Comparison of ENCODE assay signal across 15 cellular contexts in the genomic region with DNA sequence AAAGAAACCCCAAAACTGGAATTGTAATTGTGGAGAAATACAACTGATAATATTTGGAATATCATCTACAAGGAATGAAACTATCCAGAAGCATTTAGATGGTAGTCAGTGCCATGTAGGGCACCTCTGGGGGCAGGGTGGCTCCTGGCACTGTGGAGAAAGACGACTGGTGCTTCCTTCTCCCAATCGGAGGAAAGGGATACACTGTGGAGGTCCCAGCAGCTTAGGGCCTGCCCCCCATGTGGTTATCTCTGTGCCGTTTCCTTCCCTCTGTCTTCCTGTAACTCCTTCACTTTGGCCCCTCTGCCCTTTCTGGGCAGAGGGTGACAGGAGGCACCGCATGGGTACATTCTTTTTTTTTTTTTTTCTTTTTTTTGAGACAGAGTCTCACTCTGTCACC.
DNase-seq lines count a peak whose midpoint lies in the region; ATAC-seq and TF ChIP-seq lines count a peak whose summit lies in the region.
"Had no signal": no experiment of that assay in that cellular context is flagged by ENCODE, and none has a peak within 500 bp of the region (broad histone marks: within the 10 kb centered on the region; RNA-seq: fewer than 3 reads in every experiment).

No MANE protein-coding gene starts in this region.

- ATAC-seq in SK-N-SH treated with all-trans-retinoic acid at 6 μM for 48 hours: no peak

- peaks cover 14 to 34% of the 10 kb centered on the region in 2 experiments for H3K4me1 ChIP-seq in SK-N-SH (ENCODE audit: control insufficient read depth in 1 of 2, insufficient read depth in 2 of 2, low read depth in 1 of 2, low read length in 1 of 2)
- no peaks in the 10 kb centered on the region for H3K4me1 ChIP-seq in colonic mucosa
- peaks cover 0 to 47% (median 14%) of the 10 kb centered on the region in 4 donors for H3K4me1 ChIP-seq in tibial nerve
- H3K4me1 ChIP-seq: Caco-2 had no signal

- POLR2A ChIA-PET in SK-N-SH (lab: Yijun Ruan, JAX): no interaction called here

- 0 out of 2 replicates have a peak overlapping the region, but pooled peaks have one; percentile 52 for H3K4me2 ChIP-seq in SK-N-SH

- WGBS in SK-N-SH (ENCODE audit: low lambda C conversion rate): 93% methylated on average over 4 of the region's 4 CpGs
- 88 to 90% methylated on average over 4 of the region's 4 CpGs for WGBS in tibial nerve, 2 donors

- DNase-seq in SK-N-SH (no peak), colonic mucosa (no peak), tibial nerve (ENCODE audit: low spot score in 2 of 2) (no peak), NCI-H748 treated with DMSO at 0.1 percent for 48 hours (lab: John Stamatoyannopoulos, UW) (no peak), HK-2 (ENCODE audit: unreplicated experiment) (no peak), foreskin fibroblast (no peak)
- DNase-seq: activated CD4-positive, alpha-beta T cell treated with anti-CD3 and anti-CD28 coated beads, Interleukin-2, amount 50 U/mL, for 48 hours; NCI-H187; NCI-H524 treated with DMSO at 0.1 percent for 48 hours; stimulated activated naive CD4-positive, alpha-beta T cell; T-helper 2 cell had no signal

- CTCF ChIA-PET in SK-N-SH (lab: Yijun Ruan, JAX): interaction anchor here (1.8 kb wide), 1 partner anchor 280 kb away, joined by 5 read pairs; no protein-coding TSS in a partner anchor

- H3K79me2 ChIP-seq in SK-N-SH (ENCODE audit: insufficient read depth): peaks cover 6% of the 10 kb centered on the region; the same call in 1 of the 2 replicates

- no peak overlapping the region for H2AFZ ChIP-seq in SK-N-SH (ENCODE audit: low read depth)

- no peak for TF ChIP-seq RAD21 in SK-N-SH (IDR thresholded peaks at IDR 0.05; ENCODE audit: low read length)

- peaks cover 73% of the 10 kb centered on the region for H3K4me1 Mint-ChIP-seq in nephron

- TF ChIP-seq CTCF in SK-N-SH (IDR thresholded peaks at IDR 0.05) (no peak), colonic mucosa (IDR thresholded peaks at IDR 0.05) (no peak), nephron (IDR thresholded peaks at IDR 0.05; ENCODE audit: unreplicated experiment in 3 of 3) (no peak), tibial nerve (IDR thresholded peaks at IDR 0.05) (no peak), foreskin fibroblast (IDR thresholded peaks at IDR 0.05; ENCODE audit: low read depth, low read length) (no peak)

- no peak overlapping the region for H3K4me3 Mint-ChIP-seq in nephron

- peak overlapping the region; percentile 83 to 97 (median 94) for H3K27ac Mint-ChIP-seq in nephron

- peaks cover 6% of the 10 kb centered on the region for H3K27me3 Mint-ChIP-seq in nephron (ENCODE audit: low read depth)

- peaks cover 55% of the 10 kb centered on the region for H3F3A ChIP-seq in SK-N-SH (replicated peaks; ENCODE audit: insufficient read depth)

- no peak for TF ChIP-seq POLR2A in tibial nerve (IDR thresholded peaks at IDR 0.05)

- no peak overlapping the region for H3K4me3 ChIP-seq in SK-N-SH (ENCODE audit: low read depth in 2 of 2, low read length in 1 of 2)
- H3K4me3 ChIP-seq in colonic mucosa: no peak overlapping the region
- H3K4me3 ChIP-seq in tibial nerve: no peak overlapping the region
- no peak overlapping the region for H3K4me3 ChIP-seq in foreskin fibroblast (ENCODE audit: low read depth in 1 of 2, low read length in 2 of 2)

- peak overlapping the region in 1 of 2 experiments; percentile 96; a peak in 2 of 4 replicates for H3K27ac ChIP-seq in SK-N-SH (ENCODE audit: low read depth in 2 of 2, low read length in 1 of 2)
- H3K27ac ChIP-seq in colonic mucosa: peak overlapping the region; percentile 79
- H3K27ac ChIP-seq in tibial nerve: peak overlapping the region; percentile 54 to 87 (median 72)

- H3K9me3 Mint-ChIP-seq in nephron: no peaks in the 10 kb centered on the region

- TF ChIP-seq EP300 in SK-N-SH (IDR thresholded peaks at IDR 0.05; ENCODE audit: borderline replicate concordance in 1 of 2, low read depth in 1 of 2, low read length in 1 of 2) (no peak), tibial nerve (IDR thresholded peaks at IDR 0.05) (no peak)

- H3K9me2 ChIP-seq in SK-N-SH: no peaks in the 10 kb centered on the region

- no peaks in the 10 kb centered on the region for H3K27me3 ChIP-seq in SK-N-SH (ENCODE audit: insufficient read depth)
- no peaks in the 10 kb centered on the region for H3K27me3 ChIP-seq in colonic mucosa
- H3K27me3 ChIP-seq in tibial nerve: no peaks in the 10 kb centered on the region
- H3K27me3 ChIP-seq: gastroesophageal sphincter had no signal

- intact Hi-C loops in colonic mucosa (cut with DNase I): no loop called here

- peaks cover 12% of the 10 kb centered on the region for H3K36me3 Mint-ChIP-seq in nephron (ENCODE audit: low read depth)

- H3K9ac ChIP-seq in SK-N-SH (peak overlapping the region; percentile 76; the same call in 1 of the 2 replicates), colonic mucosa (ENCODE audit: low read depth in 2 of 2, low read length in 2 of 2) (no peak overlapping the region)

- no peaks in the 10 kb centered on the region for H4K20me1 ChIP-seq in SK-N-SH (ENCODE audit: insufficient read depth)

- H3K9me3 ChIP-seq in SK-N-SH: no peaks in the 10 kb centered on the region
- H3K9me3 ChIP-seq in colonic mucosa: no peaks in the 10 kb centered on the region
- no peaks in the 10 kb centered on the region for H3K9me3 ChIP-seq in tibial nerve
- H3K9me3 ChIP-seq: Caco-2, gastroesophageal sphincter had no signal

- H3K36me3 ChIP-seq in SK-N-SH (replicated peaks in 1 of 2; ENCODE audit: control insufficient read depth in 1 of 2, insufficient read depth in 2 of 2, low read length in 1 of 2) (peaks cover 5 to 11% of the 10 kb centered on the region in 2 experiments), colonic mucosa (no peaks in the 10 kb centered on the region), tibial nerve (no peaks in the 10 kb centered on the region)
- H3K36me3 ChIP-seq: gastroesophageal sphincter had no signal

TF ChIP-seq in SK-N-SH, 30 proteins besides CTCF, POLR2A, EP300 and RAD21:
- TF ChIP-seq TEAD4 (IDR thresholded peaks at IDR 0.05; ENCODE audit: borderline replicate concordance, insufficient read depth): no peak

TF ChIP-seq in SK-N-SH treated with all-trans-retinoic acid at 6 μM for 48 hours, 23 proteins besides CTCF, POLR2A, EP300 and RAD21:
- TF ChIP-seq PATZ1 (CRISPR knock-in tag; IDR thresholded peaks at IDR 0.05; ENCODE audit: borderline replicate concordance): no peak
- no peak for TF ChIP-seq CSDC2 (CRISPR knock-in tag; IDR thresholded peaks at IDR 0.05)
- TF ChIP-seq, protein P1, sequence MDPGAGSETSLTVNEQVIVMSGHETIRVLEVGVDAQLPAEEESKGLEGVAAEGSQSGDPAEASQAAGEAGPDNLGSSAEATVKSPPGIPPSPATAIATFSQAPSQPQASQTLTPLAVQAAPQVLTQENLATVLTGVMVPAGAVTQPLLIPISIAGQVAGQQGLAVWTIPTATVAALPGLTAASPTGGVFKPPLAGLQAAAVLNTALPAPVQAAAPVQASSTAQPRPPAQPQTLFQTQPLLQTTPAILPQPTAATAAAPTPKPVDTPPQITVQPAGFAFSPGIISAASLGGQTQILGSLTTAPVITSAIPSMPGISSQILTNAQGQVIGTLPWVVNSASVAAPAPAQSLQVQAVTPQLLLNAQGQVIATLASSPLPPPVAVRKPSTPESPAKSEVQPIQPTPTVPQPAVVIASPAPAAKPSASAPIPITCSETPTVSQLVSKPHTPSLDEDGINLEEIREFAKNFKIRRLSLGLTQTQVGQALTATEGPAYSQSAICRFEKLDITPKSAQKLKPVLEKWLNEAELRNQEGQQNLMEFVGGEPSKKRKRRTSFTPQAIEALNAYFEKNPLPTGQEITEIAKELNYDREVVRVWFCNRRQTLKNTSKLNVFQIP (CRISPR knock-in tag; IDR thresholded peaks at IDR 0.05; ENCODE audit: borderline replicate concordance, low read depth): no peak
- TF ChIP-seq ZNF70 (CRISPR knock-in tag; IDR thresholded peaks at IDR 0.05): no peak
- no peak for TF ChIP-seq CREB5 (CRISPR knock-in tag; IDR thresholded peaks at IDR 0.05; ENCODE audit: low read depth)
- TF ChIP-seq TOX (CRISPR knock-in tag; IDR thresholded peaks at IDR 0.05; ENCODE audit: borderline replicate concordance): no peak
- no peak for TF ChIP-seq ZC3H10 (CRISPR knock-in tag; IDR thresholded peaks at IDR 0.05)
- TF ChIP-seq PPARA (CRISPR knock-in tag; IDR thresholded peaks at IDR 0.05; ENCODE audit: borderline replicate concordance): no peak
- TF ChIP-seq OSR1 (CRISPR knock-in tag; IDR thresholded peaks at IDR 0.05): no peak
- no peak for TF ChIP-seq TCF4 (CRISPR knock-in tag; IDR thresholded peaks at IDR 0.05; ENCODE audit: borderline replicate concordance)
- TF ChIP-seq ZFP30 (CRISPR knock-in tag; IDR thresholded peaks at IDR 0.05): no peak
TF ChIP-seq in SK-N-SH treated with all-trans-retinoic acid at 6 μM for 48 hours: peak in this region for 0.
